11 cellular contexts compared by ENCODE assay signal in the genomic region with DNA sequence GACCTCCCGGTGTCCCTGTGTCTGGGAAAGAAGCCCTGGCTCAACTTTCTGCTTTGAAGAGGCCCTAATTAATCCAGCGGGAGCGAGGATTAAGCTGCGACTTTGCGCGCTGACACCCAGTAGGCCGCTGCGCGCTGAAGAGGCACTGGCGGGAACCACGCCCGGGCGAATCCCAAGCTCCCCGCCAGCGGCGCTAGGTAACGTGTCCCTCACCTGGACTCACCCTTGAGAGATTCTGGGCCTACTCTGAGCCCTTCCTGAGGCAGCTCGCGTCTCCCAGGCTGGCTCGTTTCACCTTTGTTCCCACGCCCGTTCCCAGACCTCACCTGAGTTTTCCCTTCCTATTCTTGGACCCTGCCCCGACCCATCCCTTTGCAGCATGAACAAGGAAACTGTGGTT. TPM values are rescaled to one million over a fixed set of nuclear protein-coding genes. Genes with fewer than 3 reads are reported as not detected.
DNase-seq lines count a peak whose midpoint lies in the region; ATAC-seq, FAIRE-seq and TF ChIP-seq lines count a peak whose summit lies in the region.
"Had no signal": no experiment of that assay in that cellular context is flagged by ENCODE, and none has a peak within 500 bp of the region (broad histone marks: within the 10 kb centered on the region; RNA-seq: fewer than 3 reads in every experiment).

No MANE protein-coding gene starts in this region.

- in situ Hi-C loops in mammary epithelial cell (cut with MboI; ENCODE audit: low sequenced_read_pairs in 2 of 2) = no loop called here

- no TSS peak for BruUV-seq in mammary epithelial cell (replicated peaks; lab: Mats Ljungman, UMichigan)

- FAIRE-seq in keratinocyte (lab: Jason Lieb, UNC) = no peak
- FAIRE-seq: endothelial cell of umbilical vein, RCC 7860 had no signal

- H3K4me2 ChIP-seq in mammary epithelial cell (ENCODE audit: insufficient read depth, low read depth, low read length) (no peak overlapping the region), keratinocyte (ENCODE audit: control insufficient read depth, extremely low read depth, insufficient read depth, low read depth, low read length) (peak overlapping the region; percentile 41)

- no peak overlapping the region for H2AFZ ChIP-seq in mammary epithelial cell (ENCODE audit: low read depth, low read length)
- H2AFZ ChIP-seq in keratinocyte (ENCODE audit: control insufficient read depth, low read length) = peak overlapping the region; percentile 40

- CTCF ChIA-PET in mammary epithelial cell (lab: Charles Lee; ENCODE audit: low non-redundant PET) = no interaction called here

- TF ChIP-seq CTCF in breast epithelium (IDR thresholded peaks at IDR 0.05) (no peak), mammary epithelial cell (conservative IDR thresholded peaks at IDR 0.05 in 1 of 2, IDR thresholded peaks at IDR 0.05 in 1 of 2; ENCODE audit: extremely low read depth in 1 of 2, insufficient read depth in 1 of 2, low read depth in 1 of 2, low read length in 2 of 2) (no peak), keratinocyte (optimal IDR thresholded peaks at IDR 0.05 in 1 of 3, IDR thresholded peaks at IDR 0.05 in 1 of 3, conservative IDR thresholded peaks at IDR 0.05 in 1 of 3; ENCODE audit: extremely low read depth in 1 of 3, insufficient read depth in 2 of 3, low read length in 3 of 3) (no peak), thoracic aorta (IDR thresholded peaks at IDR 0.05) (no peak)

- no peak for ATAC-seq in thoracic aorta (ENCODE audit: insufficient number of reproducible peaks, low FRiP score, low read depth)
- no peak for ATAC-seq in HG03460 (IDR thresholded peaks at IDR 0.05; ENCODE audit: unreplicated experiment)

- H4K20me1 ChIP-seq in mammary epithelial cell (ENCODE audit: insufficient read depth, low read length) (peaks cover 3% of the 10 kb centered on the region), keratinocyte (ENCODE audit: control insufficient read depth, extremely low read depth, insufficient read depth, low read length) (no peaks in the 10 kb centered on the region)

- H3K27me3 ChIP-seq in breast epithelium (peaks cover 0 to 48% of the 10 kb centered on the region in 2 donors), mammary epithelial cell (ENCODE audit: insufficient read depth, low read length) (no peaks in the 10 kb centered on the region), adipocyte (replicated peaks; ENCODE audit: control insufficient read depth, insufficient read depth, low read length) (no peaks in the 10 kb centered on the region), keratinocyte (ENCODE audit: control insufficient read depth, extremely low read depth, insufficient read depth, low read length) (no peaks in the 10 kb centered on the region), thoracic aorta (replicated peaks; ENCODE audit: insufficient read depth) (no peaks in the 10 kb centered on the region)

- H3K9me1 ChIP-seq in keratinocyte (ENCODE audit: control insufficient read depth, extremely low read depth, insufficient read depth, low read length) = no peaks in the 10 kb centered on the region

- DNase-seq in breast epithelium (ENCODE audit: low spot score in 2 of 2) (no peak), mammary epithelial cell (no peak), adipocyte (ENCODE audit: low read depth) (no peak), keratinocyte (ENCODE audit: low read depth, low spot score) (no peak), thoracic aorta (ENCODE audit: low spot score) (no peak), NCI-H226 (no peak), epidermal melanocyte (ENCODE audit: insufficient read length, low spot score) (no peak)
- DNase-seq: NCI-H1105 treated with DMSO at 0.1 percent for 48 hours had no signal

- no peaks in the 10 kb centered on the region for H3K79me2 ChIP-seq in mammary epithelial cell (ENCODE audit: insufficient read depth, low read length)
- H3K79me2 ChIP-seq in keratinocyte (ENCODE audit: control insufficient read depth, insufficient read depth, low read length) = no peaks in the 10 kb centered on the region

- H3K4me3 ChIP-seq in breast epithelium = peak overlapping the region in 2 of 3 donors; percentile 25 to 50
- no peak overlapping the region for H3K4me3 ChIP-seq in mammary epithelial cell (replicated peaks in 1 of 3; ENCODE audit: insufficient read depth in 1 of 3, low read depth in 2 of 3, low read length in 3 of 3)
- peak overlapping the region; percentile 58 for H3K4me3 ChIP-seq in adipocyte (ENCODE audit: low read length)
- H3K4me3 ChIP-seq in keratinocyte (ENCODE audit: control insufficient read depth in 2 of 3, extremely low read depth in 1 of 3, insufficient read depth in 2 of 3, low read depth in 1 of 3, low read length in 3 of 3) = peak overlapping the region in 1 of 3 experiments; percentile 20
- H3K4me3 ChIP-seq in thoracic aorta = peak overlapping the region; percentile 53

- intact Hi-C loops in breast epithelium (cut with DNase I; ENCODE audit: low total_unique reads) = no loop called here
- intact Hi-C loops in mammary epithelial cell (cut with micrococcal nuclease) = no loop called here

- no peak overlapping the region for H3K27ac ChIP-seq in breast epithelium
- no peak overlapping the region for H3K27ac ChIP-seq in mammary epithelial cell (ENCODE audit: insufficient read depth, low read depth, low read length)
- no peak overlapping the region for H3K27ac ChIP-seq in keratinocyte (ENCODE audit: control insufficient read depth, insufficient read depth, low read length)
- H3K27ac ChIP-seq in thoracic aorta = no peak overlapping the region

- H3K9ac ChIP-seq in mammary epithelial cell (ENCODE audit: insufficient read depth, low read length) (no peak overlapping the region), adipocyte (ENCODE audit: low read length) (no peak overlapping the region), keratinocyte (ENCODE audit: control insufficient read depth, extremely low read depth, insufficient read depth, low read length) (no peak overlapping the region)

- TF ChIP-seq POLR2A in breast epithelium (IDR thresholded peaks at IDR 0.05) = no peak

- H3K36me3 ChIP-seq in breast epithelium (no peaks in the 10 kb centered on the region), mammary epithelial cell (ENCODE audit: insufficient read depth, low read length) (no peaks in the 10 kb centered on the region), adipocyte (ENCODE audit: control insufficient read depth, insufficient read depth, low read length, severe bottlenecking) (no peaks in the 10 kb centered on the region), keratinocyte (ENCODE audit: control insufficient read depth in 2 of 2, extremely low read depth in 1 of 2, insufficient read depth in 2 of 2, low read length in 2 of 2) (no peaks in the 10 kb centered on the region), thoracic aorta (no peaks in the 10 kb centered on the region)

- 100% methylated on average over 1 of the region's 23 CpGs for WGBS in mammary epithelial cell (ENCODE audit: low coverage, missing lambda C conversion rate)

- peaks cover 0 to 8% of the 10 kb centered on the region in 2 donors for H3K9me3 ChIP-seq in breast epithelium
- H3K9me3 ChIP-seq in mammary epithelial cell (replicated peaks; ENCODE audit: insufficient read depth, low read length) = peaks cover 25% of the 10 kb centered on the region
- no peaks in the 10 kb centered on the region for H3K9me3 ChIP-seq in adipocyte (ENCODE audit: control insufficient read depth, low read length)
- peaks cover 2% of the 10 kb centered on the region for H3K9me3 ChIP-seq in keratinocyte (ENCODE audit: control insufficient read depth, low read depth, low read length)
- no peaks in the 10 kb centered on the region for H3K9me3 ChIP-seq in thoracic aorta

- dilution Hi-C loops in mammary epithelial cell (cut with HindIII; ENCODE audit: low sequenced_read_pairs) (no loop called here), keratinocyte (cut with MboI; ENCODE audit: extremely low pct_ligation_motif_present, low sequenced_read_pairs) (no loop called here)

- no peaks in the 10 kb centered on the region for H3K4me1 ChIP-seq in breast epithelium
- H3K4me1 ChIP-seq in mammary epithelial cell (ENCODE audit: insufficient read depth, low read length) = no peaks in the 10 kb centered on the region
- no peaks in the 10 kb centered on the region for H3K4me1 ChIP-seq in adipocyte (ENCODE audit: control insufficient read depth, insufficient read depth, low read length)
- peaks cover 3% of the 10 kb centered on the region for H3K4me1 ChIP-seq in keratinocyte (ENCODE audit: control insufficient read depth, extremely low read depth, insufficient read depth, low read length)
- H3K4me1 ChIP-seq in thoracic aorta (ENCODE audit: control insufficient read depth in 1 of 2, low read depth in 2 of 2) = no peaks in the 10 kb centered on the region

RNA-seq across cellular contexts. Expression of a gene that starts 0.6 kb away (rescaled TPM):
- total RNA-seq in breast epithelium = under 1 TPM in 1 of 3 donors, not detected in 2; 0.32 TPM
- total RNA-seq in mammary epithelial cell = not detected
- not detected for polyA plus RNA-seq in mammary epithelial cell
- polyA minus RNA-seq in mammary epithelial cell = not detected
- not detected in 3 replicates for polyA plus RNA-seq in keratinocyte
- polyA plus RNA-seq in keratinocyte (2011; ENCODE audit: low read depth) = not detected
- not detected in 2 replicates for polyA plus RNA-seq in keratinocyte (2011; cell fraction: cytosol; rRNA removed)
- not detected in 2 replicates for polyA plus RNA-seq in keratinocyte (2011; cell fraction: nucleus; rRNA removed)
- not detected in 2 replicates for polyA plus RNA-seq in keratinocyte (2012; ENCODE audit: low replicate concordance)
- polyA minus RNA-seq in keratinocyte = not detected in 3 replicates
- polyA minus RNA-seq in keratinocyte (2011; cell fraction: cytosol; rRNA and poly(A)+ RNA removed) = not detected
- not detected in 2 replicates for polyA minus RNA-seq in keratinocyte (2011; cell fraction: nucleus; rRNA and poly(A)+ RNA removed)
- total RNA-seq in thoracic aorta = not detected
- polyA plus RNA-seq: endothelial cell of umbilical vein had no signal

Comparison
In these comparisons a context has a peak if more than half of its experiments do, and no peak if none do; other contexts are left out.
1. H3K4me3 ChIP-seq: peak in breast epithelium (2 of 3), adipocyte (single experiment) and thoracic aorta (single experiment); none in mammary epithelial cell (0 of 3).